In the genomic region with DNA sequence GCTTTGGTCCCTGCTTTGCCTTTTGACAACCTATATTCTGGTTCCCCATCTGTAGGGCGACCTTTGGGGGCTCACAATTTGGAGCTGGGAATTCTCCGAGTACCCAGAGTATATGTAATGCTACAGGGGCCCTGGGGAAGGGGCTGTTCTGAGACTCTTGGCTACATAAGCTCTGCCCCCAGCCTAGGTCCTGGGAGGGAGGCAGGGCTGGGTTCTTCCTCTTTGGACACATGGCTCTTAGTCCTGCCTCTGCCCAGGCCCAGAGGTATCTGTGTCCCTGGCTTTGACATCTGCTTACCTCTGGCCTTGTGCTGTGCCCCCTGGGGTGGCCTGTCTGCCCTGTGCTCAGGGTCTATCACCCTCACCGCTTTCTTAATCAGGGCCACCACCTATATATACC, we compare ENCODE assay signal across 22 cellular contexts.
"Had no signal": no experiment of that assay in that cellular context is flagged by ENCODE, and none has a peak within 500 bp of the region (broad histone marks: within the 10 kb centered on the region; RNA-seq: fewer than 3 reads in every experiment).

No MANE protein-coding gene starts in this region.

- H3K4me1 ChIP-seq: Peyer's patch had no signal

- H3K4me3 ChIP-seq: cardiac muscle cell, Peyer's patch had no signal

- ATAC-seq: activated T-cell treated with anti-CD3 and anti-CD28 coated beads, Interleukin-2, amount 50 U/mL, for 4 hours had no signal

- H3K9me3 ChIP-seq: Peyer's patch had no signal

- H3K27me3 ChIP-seq: brain microvascular endothelial cell, cardiac muscle cell, Peyer's patch had no signal

- H3K36me3 ChIP-seq: brain microvascular endothelial cell, cardiac muscle cell, Peyer's patch had no signal

- DNase-seq: activated B cell treated with CpG ODN at 0.5 μM for 24 hours; activated CD4-positive, alpha-beta memory T cell treated with anti-CD3 and anti-CD28 coated beads for 36 hours; activated CD4-positive, alpha-beta T cell treated with anti-CD3 and anti-CD28 coated beads, Interleukin-2, amount 10 ng/mL, durations not matched to agents 7 days and 5 days; activated CD8-positive, alpha-beta memory T cell treated with anti-CD3 and anti-CD28 coated beads for 24 hours; activated gamma-delta T cell treated with Interleukin-2 at 50 U/mL for 16 hours; activated naive CD4-positive, alpha-beta T cell treated with anti-CD3 and anti-CD28 coated beads, Interleukin-2, amount 10 ng/mL, durations not matched to agents 7 days and 5 days; activated naive CD8-positive, alpha-beta T cell treated with anti-CD3 and anti-CD28 coated beads for 36 hours; activated T-cell treated with anti-CD3 and anti-CD28 coated beads, Interleukin-2, amount 50 U/mL, for 4 hours; brain microvascular endothelial cell; NCI-H1092 treated with DMSO at 0.1 percent for 48 hours; NCI-H1417 treated with DMSO at 0.1 percent for 48 hours; NCI-H1694; NCI-H2029 treated with DMSO at 0.1 percent for 48 hours; NCI-H510A treated with DMSO at 0.1 percent for 48 hours; NCI-H69; NK-92 treated with Interleukin-12 subunit alpha and Interleukin-12 subunit beta, amount 100 ng/mL, for 24 hours; OCI-M1; SHP77 treated with DMSO at 0.1 percent for 48 hours had no signal

- H3K27ac ChIP-seq: brain microvascular endothelial cell, cardiac muscle cell, KMS-11, Peyer's patch, RWPE1 had no signal
